ENCODE assay signal across 8 cellular contexts in genomic region chr21:36297938-36298572, GRCh38. TPM values are rescaled to one million over a fixed set of nuclear protein-coding genes. Genes with fewer than 3 reads are reported as not detected.
A peak's percentile ranks its signal among the peaks of the same experiment; 100 is the strongest.
DNase-seq lines count a peak whose midpoint lies in the region; ATAC-seq, FAIRE-seq and TF ChIP-seq lines count a peak whose summit lies in the region.

No MANE protein-coding gene starts in this region.

- H3K4me3 Mint-ChIP-seq in Calu3 (ENCODE audit: low read depth, unreplicated experiment), result peak overlapping the region; percentile 54

- H3K27ac ChIP-seq in endothelial cell of umbilical vein (ENCODE audit: insufficient read depth, low read depth, low read length) (no peak overlapping the region), trophoblast cell (ENCODE audit: low read depth, low read length) (no peak overlapping the region)

- H2AFZ ChIP-seq in endothelial cell of umbilical vein (ENCODE audit: low read depth, low read length) (peak overlapping the region; percentile 17), trophoblast cell (ENCODE audit: insufficient read depth, low read length, poor library complexity) (no peak overlapping the region)

- H3K14ac ChIP-seq in trophoblast cell (ENCODE audit: low read length), result no peak overlapping the region

- H3K9me3 Mint-ChIP-seq in Calu3 (ENCODE audit: low read depth, unreplicated experiment), result no peaks in the 10 kb centered on the region

- H2BK5ac ChIP-seq in trophoblast cell (ENCODE audit: low read depth, low read length, poor library complexity), result no peak overlapping the region

- no peak for FAIRE-seq in endothelial cell of umbilical vein (lab: Jason Lieb, UNC)

- peak; percentile 97 for ATAC-seq in GM21447 (IDR thresholded peaks at IDR 0.05; ENCODE audit: unreplicated experiment)

- H3K4me1 Mint-ChIP-seq in Calu3 (ENCODE audit: low read depth, unreplicated experiment), result peaks cover 32% of the 10 kb centered on the region

- H3K27me3 Mint-ChIP-seq in Calu3 (ENCODE audit: unreplicated experiment), result no peaks in the 10 kb centered on the region

- H3K9ac ChIP-seq in endothelial cell of umbilical vein (replicated peaks; ENCODE audit: extremely low read depth, insufficient read depth, low read length) (no peak overlapping the region), trophoblast cell (ENCODE audit: low read length) (no peak overlapping the region)

- H2BK120ac ChIP-seq in trophoblast cell (ENCODE audit: insufficient read depth, low read length, poor library complexity), result no peak overlapping the region

- H3K79me1 ChIP-seq in trophoblast cell (ENCODE audit: low read length), result peaks cover 5% of the 10 kb centered on the region

- H4K8ac ChIP-seq in trophoblast cell (ENCODE audit: low read depth, low read length), result no peak overlapping the region

- no peak for TF ChIP-seq CTCF in Calu3 (IDR thresholded peaks at IDR 0.05; ENCODE audit: unreplicated experiment)
- no peak for TF ChIP-seq CTCF in endothelial cell of umbilical vein (IDR thresholded peaks at IDR 0.05; ENCODE audit: extremely low read depth in 1 of 2, insufficient read depth in 1 of 2, low read depth in 1 of 2, low read length in 2 of 2)

- no peak overlapping the region for H3K23ac ChIP-seq in trophoblast cell (ENCODE audit: low read length)

- H3K9me1 ChIP-seq in endothelial cell of umbilical vein (replicated peaks; ENCODE audit: control insufficient read depth, extremely low read depth, insufficient read depth, low read length), result no peaks in the 10 kb centered on the region

- H3K9me3 ChIP-seq in endothelial cell of umbilical vein (replicated peaks; ENCODE audit: control insufficient read depth, insufficient read depth, low read length), result no peaks in the 10 kb centered on the region
- H3K9me3 ChIP-seq in trophoblast cell (ENCODE audit: insufficient read depth, low read depth, low read length), result peaks cover 3% of the 10 kb centered on the region

- H3K79me2 ChIP-seq in endothelial cell of umbilical vein (ENCODE audit: control insufficient read depth, insufficient read depth, low read length), result no peaks in the 10 kb centered on the region
- H3K79me2 ChIP-seq in trophoblast cell (ENCODE audit: control insufficient read depth, insufficient read depth, low read length, poor library complexity), result no peaks in the 10 kb centered on the region

- H3K27ac Mint-ChIP-seq in Calu3 (ENCODE audit: unreplicated experiment), result peak overlapping the region; percentile 69

- H3K4me2 ChIP-seq in endothelial cell of umbilical vein (ENCODE audit: insufficient read depth, low read length), result no peak overlapping the region
- no peak overlapping the region for H3K4me2 ChIP-seq in trophoblast cell (ENCODE audit: low read length)

- CTCF ChIA-PET in Calu3 (lab: Charles Lee), result no interaction called here
- CTCF ChIA-PET in endothelial cell of umbilical vein (lab: Charles Lee), result interaction anchor here (0.7 to 1.2 kb wide), 3 partner anchors 11 to 38 kb away, joined by 3 read pairs; no protein-coding TSS in a partner anchor

- H3K36me3 ChIP-seq in endothelial cell of umbilical vein (ENCODE audit: control insufficient read depth in 2 of 2, extremely low read depth in 1 of 2, insufficient read depth in 2 of 2, low read length in 2 of 2) (no peaks in the 10 kb centered on the region), trophoblast cell (ENCODE audit: control insufficient read depth in 1 of 2, insufficient read depth in 2 of 2, low read length in 2 of 2) (peaks cover 3 to 6% of the 10 kb centered on the region in 2 experiments)

- peak overlapping the region; percentile 30 for H3K4me3 ChIP-seq in Jurkat, Clone E6-1 (ENCODE audit: low read length)
- H3K4me3 ChIP-seq in endothelial cell of umbilical vein (replicated peaks in 1 of 3; ENCODE audit: insufficient read depth in 1 of 3, low read depth in 1 of 3, low read length in 3 of 3) (no peak overlapping the region), trophoblast cell (ENCODE audit: low read depth, low read length) (no peak overlapping the region)

- no peak overlapping the region for H4K12ac ChIP-seq in trophoblast cell (ENCODE audit: low read depth, low read length)

- no peak overlapping the region for H3K4ac ChIP-seq in trophoblast cell (ENCODE audit: low read depth, low read length)

- no peak for TF ChIP-seq POLR2A in endothelial cell of umbilical vein (IDR thresholded peaks at IDR 0.05; ENCODE audit: low read depth, low read length)

- BruUV-seq in Calu3 (replicated peaks; lab: Mats Ljungman, UMichigan) (no TSS peak), endothelial cell of umbilical vein (replicated peaks; lab: Mats Ljungman, UMichigan) (no TSS peak)

- H4K20me1 ChIP-seq in endothelial cell of umbilical vein (replicated peaks; ENCODE audit: control insufficient read depth, extremely low read depth, insufficient read depth, low read length), result no peaks in the 10 kb centered on the region

- peaks cover 0 to 3% of the 10 kb centered on the region in 2 experiments for H3K27me3 ChIP-seq in endothelial cell of umbilical vein (ENCODE audit: control insufficient read depth in 2 of 2, insufficient read depth in 2 of 2, low read length in 2 of 2)
- H3K27me3 ChIP-seq in trophoblast cell (ENCODE audit: insufficient read depth, low read length), result no peaks in the 10 kb centered on the region

- DNase-seq in Calu3, result peak; percentile 49
- peak; percentile 81 for DNase-seq in Jurkat, Clone E6-1 (ENCODE audit: low read depth, low spot score)
- peak; percentile 61 to 64 for DNase-seq in activated CD4-positive, alpha-beta T cell treated with anti-CD3 and anti-CD28 coated beads for 4 hours
- no peak for DNase-seq in endothelial cell of umbilical vein (ENCODE audit: low read depth, low spot score)
- peak; percentile 82 for DNase-seq in trophoblast cell
- no peak for DNase-seq in islet precursor cell
- DNase-seq in NCI-H2196 treated with DMSO at 0.1 percent for 48 hours (lab: John Stamatoyannopoulos, UW; ENCODE audit: unreplicated experiment), result no peak

- no CpG with 5 or more reads among the region's 10 CpGs for WGBS in trophoblast cell (ENCODE audit: extremely low coverage, insufficient coverage, insufficient read length)

- no peak overlapping the region for H2AK5ac ChIP-seq in trophoblast cell (ENCODE audit: low read length)

- H3K36me3 Mint-ChIP-seq in Calu3 (ENCODE audit: insufficient read depth, unreplicated experiment), result no peaks in the 10 kb centered on the region

- intact Hi-C loops in Calu3 (cut with micrococcal nuclease; ENCODE audit: unreplicated experiment) (no loop called here), endothelial cell of umbilical vein (cut with micrococcal nuclease) (no loop called here)

- peak overlapping the region; percentile 7 for H4K91ac ChIP-seq in trophoblast cell (ENCODE audit: low read depth, low read length)

- H3K4me1 ChIP-seq in endothelial cell of umbilical vein (ENCODE audit: control insufficient read depth, extremely low read depth, insufficient read depth, low read length) (no peaks in the 10 kb centered on the region), trophoblast cell (ENCODE audit: control insufficient read depth in 1 of 2, insufficient read depth in 2 of 2, low read length in 2 of 2) (peaks cover 6 to 11% of the 10 kb centered on the region in 2 experiments)

- peak overlapping the region; percentile 6 for H2BK12ac ChIP-seq in trophoblast cell (ENCODE audit: low read length)

- H3K18ac ChIP-seq in trophoblast cell (ENCODE audit: low read length), result no peak overlapping the region

- dilution Hi-C loops in endothelial cell of umbilical vein (cut with MboI; ENCODE audit: extremely low pct_ligation_motif_present, low sequenced_read_pairs), result no loop called here

- POLR2A ChIA-PET in endothelial cell of umbilical vein (lab: Charles Lee), result no interaction called here

TF ChIP-seq in endothelial cell of umbilical vein, 7 proteins besides CTCF, POLR2A, EP300 and RAD21:
- TF ChIP-seq FOS (IDR thresholded peaks at IDR 0.05; ENCODE audit: borderline replicate concordance, insufficient read depth, low read length) (no peak), MYC (IDR thresholded peaks at IDR 0.05; ENCODE audit: low read depth, low read length) (no peak), EZH2 (IDR thresholded peaks at IDR 0.05; ENCODE audit: borderline replicate concordance, low read depth, low read length, severe bottlenecking) (no peak), MAX (IDR thresholded peaks at IDR 0.05; ENCODE audit: insufficient read depth, insufficient read length) (no peak), POLR2AphosphoS5 (IDR thresholded peaks at IDR 0.05; ENCODE audit: insufficient read depth, low read depth, low read length) (no peak), JUN (IDR thresholded peaks at IDR 0.05; ENCODE audit: borderline replicate concordance, insufficient read depth, insufficient read length, low read depth) (no peak)

RNA-seq across cellular contexts. Expression of gene MORC3, which starts 21.9 kb away (rescaled TPM):
- total RNA-seq in Calu3 (2022) (18.2 and 20.2 TPM in 2 replicates), endothelial cell of umbilical vein (20.0 and 25.3 TPM in 2 replicates)
- polyA plus RNA-seq in Jurkat, Clone E6-1 (2012; ENCODE audit: insufficient read depth, insufficient read length), result 14.8 TPM
- polyA plus RNA-seq in endothelial cell of umbilical vein, result 5.3 and 7.3 TPM in 2 replicates
- polyA plus RNA-seq in endothelial cell of umbilical vein (2011; cell fraction: cytosol; rRNA removed), result 8.7 and 9.3 TPM in 2 replicates
- polyA plus RNA-seq in endothelial cell of umbilical vein (2011; cell fraction: nucleus; rRNA removed), result 26.9 and 34.5 TPM in 2 replicates
- 17.6 and 19.2 TPM in 2 replicates for polyA plus RNA-seq in endothelial cell of umbilical vein (2012)
- polyA minus RNA-seq in endothelial cell of umbilical vein, result 13.4 and 17.1 TPM in 2 replicates
- 7.3 TPM for polyA minus RNA-seq in endothelial cell of umbilical vein (2011; cell fraction: cytosol; rRNA and poly(A)+ RNA removed)
- polyA minus RNA-seq in endothelial cell of umbilical vein (2011; cell fraction: nucleus; rRNA and poly(A)+ RNA removed), result 24.9 and 38.8 TPM in 2 replicates
- polyA plus RNA-seq in trophoblast cell (2013), result 21.7 and 22.7 TPM in 2 replicates

Comparison
In these comparisons a context has a peak if more than half of its experiments do, and no peak if none do; other contexts are left out.
1. DNase-seq: peak in Calu3 (single experiment), Jurkat, Clone E6-1 (single experiment), activated CD4-positive, alpha-beta T cell treated with anti-CD3 and anti-CD28 coated beads for 4 hours (2 of 2) and trophoblast cell (2 of 2); none in endothelial cell of umbilical vein (single experiment), islet precursor cell (single experiment) and NCI-H2196 treated with DMSO at 0.1 percent for 48 hours (single experiment).